ENCODE assay signal across 19 cellular contexts in genomic region chr2:1572638-1573037, GRCh38.
DNase-seq lines count a peak whose midpoint lies in the region; ATAC-seq and TF ChIP-seq lines count a peak whose summit lies in the region.
"Had no signal": no experiment of that assay in that cellular context is flagged by ENCODE, and none has a peak within 500 bp of the region (broad histone marks: within the 10 kb centered on the region; RNA-seq: fewer than 3 reads in every experiment).

No MANE protein-coding gene starts in this region.

- H3K4me3 Mint-ChIP-seq in HFFc6: no peak overlapping the region
- H3K4me3 Mint-ChIP-seq: activated naive CD8-positive, alpha-beta T cell treated with anti-CD3 and anti-CD28 coated beads, Interleukin-2, amount 50 U/mL, for 24 hours; activated T-cell treated with anti-CD3 and anti-CD28 coated beads, Interleukin-2, amount 50 U/mL, for 24 hours; nephron progenitor cell; type B pancreatic cell had no signal

- no peak overlapping the region for H3K4me3 ChIP-seq in choroid plexus epithelial cell (ENCODE audit: low read depth, low read length)
- no peak overlapping the region for H3K4me3 ChIP-seq in right cardiac atrium (ENCODE audit: low read length)
- H3K4me3 ChIP-seq in smooth muscle cell: no peak overlapping the region
- H3K4me3 ChIP-seq: lung, right lobe of liver had no signal

- ATAC-seq in right cardiac atrium (peak; percentile 62 to 83), HG02588 (IDR thresholded peaks at IDR 0.05; ENCODE audit: unreplicated experiment) (no peak)
- ATAC-seq: activated naive CD8-positive, alpha-beta T cell treated with anti-CD3 and anti-CD28 coated beads, Interleukin-2, amount 50 U/mL, for 24 hours; right lobe of liver had no signal

- no peaks in the 10 kb centered on the region for H3K79me2 ChIP-seq in smooth muscle cell (ENCODE audit: low read depth)

- TF ChIP-seq CTCF in HFFc6 (IDR thresholded peaks at IDR 0.05): no peak
- no peak for TF ChIP-seq CTCF in choroid plexus epithelial cell (conservative IDR thresholded peaks at IDR 0.05; ENCODE audit: low read depth, low read length)
- no peak for TF ChIP-seq CTCF in smooth muscle cell (IDR thresholded peaks at IDR 0.05; ENCODE audit: borderline replicate concordance, insufficient read depth, poor library complexity, severe bottlenecking)

- H3K36me3 ChIP-seq in smooth muscle cell (ENCODE audit: low read depth): no peaks in the 10 kb centered on the region
- H3K36me3 ChIP-seq: BE2C, right lobe of liver had no signal

- H3K27me3 Mint-ChIP-seq in HFFc6 (ENCODE audit: insufficient read depth): peaks cover 20% of the 10 kb centered on the region
- H3K27me3 Mint-ChIP-seq: activated T-cell treated with anti-CD3 and anti-CD28 coated beads, Interleukin-2, amount 50 U/mL, for 24 hours had no signal

- no peaks in the 10 kb centered on the region for H4K20me1 ChIP-seq in smooth muscle cell (ENCODE audit: low read depth)

- H3K4me2 ChIP-seq in smooth muscle cell: peak overlapping the region; percentile 49

- intact Hi-C loops in right cardiac atrium (cut with DNase I): no loop called here

- 48% methylated on average over 10 of the region's 10 CpGs for WGBS in right cardiac atrium
- 36% methylated on average over 10 of the region's 10 CpGs for WGBS in smooth muscle cell (ENCODE audit: low lambda C conversion rate)

- H3K9me3 ChIP-seq in right cardiac atrium (ENCODE audit: control insufficient read depth, low read length) (no peaks in the 10 kb centered on the region), smooth muscle cell (replicated peaks; ENCODE audit: low read depth) (no peaks in the 10 kb centered on the region)
- H3K9me3 ChIP-seq: BE2C, right lobe of liver had no signal

- DNase-seq in HFFc6: peak; percentile 43
- DNase-seq in choroid plexus epithelial cell (ENCODE audit: low read depth): peak; percentile 62
- DNase-seq in right cardiac atrium: peak; percentile 60 to 80 (median 77)
- no peak for DNase-seq in smooth muscle cell (lab: John Stamatoyannopoulos, UW; ENCODE audit: unreplicated experiment)
- DNase-seq in stimulated activated CD4-positive, alpha-beta T cell treated with anti-CD3 and anti-CD28 coated beads, Interleukin-15, amount 100 ng/mL, for 24 hours: no peak
- DNase-seq in activated gamma-delta T cell treated with Interleukin-2 at 50 U/mL for 16 hours: no peak
- DNase-seq in NCI-H187 treated with DMSO at 0.1 percent for 48 hours (lab: John Stamatoyannopoulos, UW): no peak
- DNase-seq: activated CD4-positive, alpha-beta T cell treated with anti-CD3 and anti-CD28 coated beads for 48 hours; activated naive CD8-positive, alpha-beta T cell treated with anti-CD3 and anti-CD28 coated beads, Interleukin-2, amount 50 U/mL, for 24 hours; activated T-cell treated with anti-CD3 and anti-CD28 coated beads, Interleukin-2, amount 50 U/mL, for 24 hours; BE2C; DMS 273 treated with DMSO at 0.1 percent for 48 hours; NCI-H2029 treated with DMSO at 0.1 percent for 48 hours; nephron progenitor cell; right lobe of liver; SIG-M5 had no signal

- H2AFZ ChIP-seq in smooth muscle cell (ENCODE audit: low read depth): no peak overlapping the region

- H3K4me1 Mint-ChIP-seq in HFFc6 (ENCODE audit: low read depth): peaks cover 15% of the 10 kb centered on the region
- H3K4me1 Mint-ChIP-seq: activated naive CD8-positive, alpha-beta T cell treated with anti-CD3 and anti-CD28 coated beads, Interleukin-2, amount 50 U/mL, for 24 hours; nephron progenitor cell had no signal

- no peaks in the 10 kb centered on the region for H3K36me3 Mint-ChIP-seq in HFFc6 (ENCODE audit: low read depth)
- H3K36me3 Mint-ChIP-seq: type B pancreatic cell had no signal

- peaks cover 2% of the 10 kb centered on the region for H3K4me1 ChIP-seq in right cardiac atrium (ENCODE audit: control insufficient read depth, insufficient read depth, low read length)
- no peaks in the 10 kb centered on the region for H3K4me1 ChIP-seq in smooth muscle cell (ENCODE audit: low read depth)
- H3K4me1 ChIP-seq: BE2C, right lobe of liver had no signal

- no peak overlapping the region for H3K9ac ChIP-seq in smooth muscle cell (ENCODE audit: low read depth)

- peaks cover 7% of the 10 kb centered on the region for H3K9me3 Mint-ChIP-seq in HFFc6
- H3K9me3 Mint-ChIP-seq: type B pancreatic cell had no signal

- H3K27ac ChIP-seq in right cardiac atrium (ENCODE audit: low read length) (peak overlapping the region; percentile 36), smooth muscle cell (ENCODE audit: low read depth) (peak overlapping the region; percentile 77)
- H3K27ac ChIP-seq: right lobe of liver had no signal

- no peaks in the 10 kb centered on the region for H3K27me3 ChIP-seq in right cardiac atrium (ENCODE audit: control insufficient read depth, insufficient read depth)
- H3K27me3 ChIP-seq in smooth muscle cell (ENCODE audit: low read depth): no peaks in the 10 kb centered on the region
- H3K27me3 ChIP-seq: BE2C, right lobe of liver had no signal

- H3K27ac Mint-ChIP-seq in HFFc6: no peak overlapping the region
- H3K27ac Mint-ChIP-seq: activated naive CD8-positive, alpha-beta T cell treated with anti-CD3 and anti-CD28 coated beads, Interleukin-2, amount 50 U/mL, for 24 hours; activated T-cell treated with anti-CD3 and anti-CD28 coated beads, Interleukin-2, amount 50 U/mL, for 24 hours; nephron progenitor cell; type B pancreatic cell had no signal

- H3F3A ChIP-seq in smooth muscle cell (ENCODE audit: low read depth): peaks cover 5% of the 10 kb centered on the region

Comparison
In these comparisons a context has a peak if more than half of its experiments do, and no peak if none do; other contexts are left out.
1. DNase-seq: peak in HFFc6 (single experiment), choroid plexus epithelial cell (single experiment) and right cardiac atrium (3 of 3); none in smooth muscle cell (single experiment), stimulated activated CD4-positive, alpha-beta T cell treated with anti-CD3 and anti-CD28 coated beads, Interleukin-15, amount 100 ng/mL, for 24 hours (single experiment), activated gamma-delta T cell treated with Interleukin-2 at 50 U/mL for 16 hours (single experiment) and NCI-H187 treated with DMSO at 0.1 percent for 48 hours (single experiment).